29 cellular contexts compared by ENCODE assay signal in genomic region chr9:33388110-33388994, GRCh38. TPM values are rescaled to one million over a fixed set of nuclear protein-coding genes. Genes with fewer than 3 reads are reported as not detected.
DNase-seq lines count a peak whose midpoint lies in the region; ATAC-seq and TF ChIP-seq lines count a peak whose summit lies in the region.
"Had no signal": no experiment of that assay in that cellular context is flagged by ENCODE, and none has a peak within 500 bp of the region (broad histone marks: within the 10 kb centered on the region; RNA-seq: fewer than 3 reads in every experiment).

No MANE protein-coding gene starts in this region.

- H2AFZ ChIP-seq in GM23338: peak overlapping the region; percentile 38; the same call in 1 of the 2 replicates

- no peak overlapping the region for H3K27ac Mint-ChIP-seq in GM23338
- H3K27ac Mint-ChIP-seq in endodermal cell: peak overlapping the region; percentile 35
- peak overlapping the region; percentile 86 for H3K27ac Mint-ChIP-seq in neural crest cell (ENCODE audit: unreplicated experiment)
- H3K27ac Mint-ChIP-seq in activated naive CD4-positive, alpha-beta T cell treated with anti-CD3 and anti-CD28 coated beads, Interleukin-2, amount 10 ng/mL, durations not matched to agents 7 days and 5 days: no peak overlapping the region
- H3K27ac Mint-ChIP-seq: activated CD8-positive, alpha-beta T cell treated with anti-CD3 and anti-CD28 coated beads, Interleukin-2, amount 10 ng/mL, durations not matched to agents 7 days and 5 days; activated naive CD4-positive, alpha-beta T cell treated with anti-CD3 and anti-CD28 coated beads, Interleukin-2, amount 50 U/mL, for 72 hours; immature natural killer cell had no signal

- H3K36me3 Mint-ChIP-seq in GM23338 (ENCODE audit: low read depth): no peaks in the 10 kb centered on the region
- H3K36me3 Mint-ChIP-seq in endodermal cell (ENCODE audit: low read depth): no peaks in the 10 kb centered on the region
- H3K36me3 Mint-ChIP-seq in neural crest cell (ENCODE audit: low read depth): no peaks in the 10 kb centered on the region
- no peaks in the 10 kb centered on the region for H3K36me3 Mint-ChIP-seq in activated naive CD4-positive, alpha-beta T cell treated with anti-CD3 and anti-CD28 coated beads, Interleukin-2, amount 10 ng/mL, durations not matched to agents 7 days and 5 days
- H3K36me3 Mint-ChIP-seq: activated naive CD4-positive, alpha-beta T cell treated with anti-CD3 and anti-CD28 coated beads, Interleukin-2, amount 50 U/mL, for 72 hours; immature natural killer cell had no signal

- H3K27ac ChIP-seq in GM23338 (ENCODE audit: low read depth) (no peak overlapping the region), endodermal cell (ENCODE audit: low read depth, low read length) (no peak overlapping the region)
- H3K27ac ChIP-seq: BLaER1 treated with 17β-estradiol and CSF1 and Interleukin-3, amounts not matched to agents 10 nM and 100 nM; cardiac muscle cell; colonic mucosa; upper lobe of right lung had no signal

- no peak overlapping the region for H3K4me3 ChIP-seq in GM23338
- H3K4me3 ChIP-seq in H7 (ENCODE audit: insufficient read depth, low read depth, low read length): no peak overlapping the region
- no peak overlapping the region for H3K4me3 ChIP-seq in endodermal cell (ENCODE audit: low read length)
- H3K4me3 ChIP-seq: BLaER1 treated with 17β-estradiol and CSF1 and Interleukin-3, amounts not matched to agents 10 nM and 100 nM; cardiac muscle cell; colonic mucosa; upper lobe of right lung had no signal

- H3K36me3 ChIP-seq in GM23338 (ENCODE audit: insufficient read depth): no peaks in the 10 kb centered on the region
- H3K36me3 ChIP-seq in H7 (replicated peaks; ENCODE audit: control insufficient read depth, insufficient read depth, low read length): no peaks in the 10 kb centered on the region
- H3K36me3 ChIP-seq in endodermal cell (ENCODE audit: control insufficient read depth, insufficient read depth, low read length): no peaks in the 10 kb centered on the region
- H3K36me3 ChIP-seq: BLaER1 treated with 17β-estradiol and CSF1 and Interleukin-3, amounts not matched to agents 10 nM and 100 nM; cardiac muscle cell; colonic mucosa; upper lobe of right lung had no signal

- TF ChIP-seq CTCF in GM23338 (conservative IDR thresholded peaks at IDR 0.05; ENCODE audit: low read depth in 2 of 2) (no peak), endodermal cell (conservative IDR thresholded peaks at IDR 0.05) (no peak), neural crest cell (conservative IDR thresholded peaks at IDR 0.05) (no peak)

- H3K9me2 ChIP-seq in GM23338 (ENCODE audit: insufficient read depth): no peaks in the 10 kb centered on the region

- ATAC-seq in GM23338 (peak; percentile 57), GM18909 (IDR thresholded peaks at IDR 0.05; ENCODE audit: poor library complexity, unreplicated experiment) (no peak)
- ATAC-seq: activated CD8-positive, alpha-beta T cell treated with anti-CD3 and anti-CD28 coated beads, Interleukin-2, amount 10 ng/mL, durations not matched to agents 7 days and 5 days; activated naive CD4-positive, alpha-beta T cell treated with anti-CD3 and anti-CD28 coated beads, Interleukin-2, amount 50 U/mL, for 72 hours; Panc1; upper lobe of right lung had no signal

- no peaks in the 10 kb centered on the region for H3F3A ChIP-seq in GM23338 (replicated peaks; ENCODE audit: low read depth)

- H3K4me1 ChIP-seq in GM23338 (ENCODE audit: insufficient read depth) (no peaks in the 10 kb centered on the region), endodermal cell (ENCODE audit: control insufficient read depth, insufficient read depth, low read length) (no peaks in the 10 kb centered on the region)
- H3K4me1 ChIP-seq: colonic mucosa had no signal

- H4K20me1 ChIP-seq in GM23338 (replicated peaks; ENCODE audit: insufficient read depth): no peaks in the 10 kb centered on the region
- H4K20me1 ChIP-seq: BLaER1 treated with 17β-estradiol and CSF1 and Interleukin-3, amounts not matched to agents 10 nM and 100 nM had no signal

- H3K4me3 Mint-ChIP-seq in GM23338 (no peak overlapping the region; the same call in 2 of the 3 replicates), endodermal cell (no peak overlapping the region), neural crest cell (no peak overlapping the region)
- H3K4me3 Mint-ChIP-seq in activated naive CD4-positive, alpha-beta T cell treated with anti-CD3 and anti-CD28 coated beads, Interleukin-2, amount 10 ng/mL, durations not matched to agents 7 days and 5 days: no peak overlapping the region
- H3K4me3 Mint-ChIP-seq: activated CD8-positive, alpha-beta T cell treated with anti-CD3 and anti-CD28 coated beads, Interleukin-2, amount 10 ng/mL, durations not matched to agents 7 days and 5 days; immature natural killer cell had no signal

- WGBS in endodermal cell (ENCODE audit: insufficient coverage in 1 of 2, insufficient read length in 1 of 2), 2 experiments: 69 to 83% methylated on average over 15 of the region's 15 CpGs

- H3K9ac ChIP-seq in endodermal cell (ENCODE audit: extremely low read depth, low read length, poor library complexity, severe bottlenecking): no peak overlapping the region
- H3K9ac ChIP-seq: BLaER1 treated with 17β-estradiol and CSF1 and Interleukin-3, amounts not matched to agents 10 nM and 100 nM had no signal

- DNase-seq in GM23338 (ENCODE audit: low spot score) (peak; percentile 32), H7 (peak; percentile 62), endodermal cell (peak; percentile 56), neural crest cell (ENCODE audit: low read depth, low spot score) (no peak), AML-193 (lab: John Stamatoyannopoulos, UW) (no peak)
- DNase-seq in activated naive CD4-positive, alpha-beta T cell treated with anti-CD3 and anti-CD28 coated beads, Interleukin-2, amount 10 ng/mL, durations not matched to agents 7 days and 5 days: no peak
- DNase-seq: activated CD8-positive, alpha-beta T cell treated with anti-CD3 and anti-CD28 coated beads, Interleukin-2, amount 10 ng/mL, durations not matched to agents 7 days and 5 days; activated T-cell treated with anti-CD3 and anti-CD28 coated beads for 4 hours; aorta; colonic mucosa; DMS53; effector CD8-positive, alpha-beta T cell; immature natural killer cell; NCI-H1092 treated with DMSO at 0.1 percent for 48 hours; NCI-H2029; SIG-M5; small intestine; stimulated activated naive CD4-positive, alpha-beta T cell treated with Interleukin-2 at 50 U/mL for 16 hours; upper lobe of right lung had no signal

- H3K4me2 ChIP-seq in GM23338: no peak overlapping the region
- H3K4me2 ChIP-seq: BLaER1 treated with 17β-estradiol and CSF1 and Interleukin-3, amounts not matched to agents 10 nM and 100 nM had no signal

- peaks cover 26% of the 10 kb centered on the region for H3K4me1 Mint-ChIP-seq in GM23338
- H3K4me1 Mint-ChIP-seq in endodermal cell: peaks cover 20% of the 10 kb centered on the region
- peaks cover 38% of the 10 kb centered on the region for H3K4me1 Mint-ChIP-seq in neural crest cell
- peaks cover 4% of the 10 kb centered on the region for H3K4me1 Mint-ChIP-seq in activated naive CD4-positive, alpha-beta T cell treated with anti-CD3 and anti-CD28 coated beads, Interleukin-2, amount 10 ng/mL, durations not matched to agents 7 days and 5 days
- H3K4me1 Mint-ChIP-seq: immature natural killer cell had no signal

- no peaks in the 10 kb centered on the region for H3K27me3 ChIP-seq in GM23338 (ENCODE audit: insufficient read depth)
- H3K27me3 ChIP-seq in H7 (ENCODE audit: control insufficient read depth, insufficient read depth, low read length): no peaks in the 10 kb centered on the region
- no peaks in the 10 kb centered on the region for H3K27me3 ChIP-seq in endodermal cell (ENCODE audit: control insufficient read depth, insufficient read depth, low read length, poor library complexity, severe bottlenecking)
- H3K27me3 ChIP-seq: BLaER1 treated with 17β-estradiol and CSF1 and Interleukin-3, amounts not matched to agents 10 nM and 100 nM; cardiac muscle cell; colonic mucosa; upper lobe of right lung had no signal

- CTCF ChIA-PET in activated naive CD4-positive, alpha-beta T cell treated with anti-CD3 and anti-CD28 coated beads, Interleukin-2, amount 10 ng/mL, durations not matched to agents 7 days and 5 days (lab: Charles Lee): no interaction called here

- H3K79me2 ChIP-seq in GM23338 (replicated peaks; ENCODE audit: insufficient read depth): no peaks in the 10 kb centered on the region

- no peaks in the 10 kb centered on the region for H3K9me3 ChIP-seq in endodermal cell (ENCODE audit: control insufficient read depth, low read length)
- H3K9me3 ChIP-seq: BLaER1 treated with 17β-estradiol and CSF1 and Interleukin-3, amounts not matched to agents 10 nM and 100 nM; colonic mucosa; upper lobe of right lung had no signal

- H3K9me3 Mint-ChIP-seq in GM23338: no peaks in the 10 kb centered on the region; the same call in 1 of the 3 replicates
- no peaks in the 10 kb centered on the region for H3K9me3 Mint-ChIP-seq in endodermal cell
- no peaks in the 10 kb centered on the region for H3K9me3 Mint-ChIP-seq in neural crest cell
- no peaks in the 10 kb centered on the region for H3K9me3 Mint-ChIP-seq in activated naive CD4-positive, alpha-beta T cell treated with anti-CD3 and anti-CD28 coated beads, Interleukin-2, amount 10 ng/mL, durations not matched to agents 7 days and 5 days
- H3K9me3 Mint-ChIP-seq: activated naive CD4-positive, alpha-beta T cell treated with anti-CD3 and anti-CD28 coated beads, Interleukin-2, amount 50 U/mL, for 72 hours; immature natural killer cell had no signal

- H3K27me3 Mint-ChIP-seq in GM23338 (ENCODE audit: insufficient read depth, low read depth, poor library complexity): peaks cover 14% of the 10 kb centered on the region
- H3K27me3 Mint-ChIP-seq in endodermal cell (ENCODE audit: insufficient read depth): peaks cover 8% of the 10 kb centered on the region
- H3K27me3 Mint-ChIP-seq in neural crest cell (ENCODE audit: low read depth): no peaks in the 10 kb centered on the region
- H3K27me3 Mint-ChIP-seq in activated naive CD4-positive, alpha-beta T cell treated with anti-CD3 and anti-CD28 coated beads, Interleukin-2, amount 10 ng/mL, durations not matched to agents 7 days and 5 days: peaks cover 26% of the 10 kb centered on the region

TF ChIP-seq in GM23338, 12 proteins besides CTCF, POLR2A, EP300 and RAD21 (continues in another document):
- no peak for TF ChIP-seq JUNB (IDR thresholded peaks at IDR 0.05; ENCODE audit: unreplicated experiment)

RNA-seq across cellular contexts. Expression of gene AQP7, which starts 14.0 kb away (rescaled TPM):
- total RNA-seq in GM23338 (2014; rRNA removed; shearing (Covaris generic)): not detected in 2 replicates
- polyA plus RNA-seq in GM23338 (2016; fragmentation: Nextera tagmentation; extraction: Ambion mirVana): not detected in 2 replicates
- not detected in 2 replicates for total RNA-seq in H7 (2014; rRNA removed; shearing (Covaris generic))
- total RNA-seq in endodermal cell: under 1 TPM in 1 of 2 donors, not detected in 1; 0.38 TPM
- not detected for polyA plus RNA-seq in endodermal cell (2013, experiment 1 of 2)
- polyA plus RNA-seq in endodermal cell (2013, experiment 2 of 2): 0.37 TPM
- total RNA-seq in neural crest cell: 0.57 and 0.98 TPM in 2 replicates
- total RNA-seq: activated CD8-positive, alpha-beta T cell treated with anti-CD3 and anti-CD28 coated beads, Interleukin-2, amount 10 ng/mL, durations not matched to agents 7 days and 5 days; epithelial cell of proximal tubule; glomerular endothelial cell; osteoblast; temporal lobe had no signal
- polyA plus RNA-seq: immature natural killer cell had no signal

RNA-seq across cellular contexts. Expression of gene AQP3, which starts 59.0 kb away (rescaled TPM):
- 3.5 and 3.8 TPM in 2 replicates for total RNA-seq in GM23338 (2014; rRNA removed; shearing (Covaris generic))
- polyA plus RNA-seq in GM23338 (2016; fragmentation: Nextera tagmentation; extraction: Ambion mirVana): 1.4 and 1.6 TPM in 2 replicates
- total RNA-seq in H7 (2014; rRNA removed; shearing (Covaris generic)): 0.18 and 2.6 TPM in 2 replicates
- total RNA-seq in endodermal cell (1 to 10 TPM; 2.2 to 2.7 TPM), neural crest cell (1.1 TPM in 2 replicates)
- 3.4 TPM for polyA plus RNA-seq in endodermal cell (2013, experiment 1 of 2)
- 2.7 TPM for polyA plus RNA-seq in endodermal cell (2013, experiment 2 of 2)
- total RNA-seq: G401 had no signal

Comparison
In these comparisons a context has a peak if more than half of its experiments do, and no peak if none do; other contexts are left out.
1. DNase-seq: peak in GM23338 (single experiment), H7 (single experiment) and endodermal cell (single experiment); none in neural crest cell (single experiment), activated naive CD4-positive, alpha-beta T cell treated with anti-CD3 and anti-CD28 coated beads, Interleukin-2, amount 10 ng/mL, durations not matched to agents 7 days and 5 days (single experiment) and AML-193 (0 of 2).
2. H3K27ac Mint-ChIP-seq: peak in endodermal cell (single experiment) and neural crest cell (single experiment); none in GM23338 (single experiment) and activated naive CD4-positive, alpha-beta T cell treated with anti-CD3 and anti-CD28 coated beads, Interleukin-2, amount 10 ng/mL, durations not matched to agents 7 days and 5 days (single experiment).